ENCODE assay signal across 1 cellular context in the genomic region with DNA sequence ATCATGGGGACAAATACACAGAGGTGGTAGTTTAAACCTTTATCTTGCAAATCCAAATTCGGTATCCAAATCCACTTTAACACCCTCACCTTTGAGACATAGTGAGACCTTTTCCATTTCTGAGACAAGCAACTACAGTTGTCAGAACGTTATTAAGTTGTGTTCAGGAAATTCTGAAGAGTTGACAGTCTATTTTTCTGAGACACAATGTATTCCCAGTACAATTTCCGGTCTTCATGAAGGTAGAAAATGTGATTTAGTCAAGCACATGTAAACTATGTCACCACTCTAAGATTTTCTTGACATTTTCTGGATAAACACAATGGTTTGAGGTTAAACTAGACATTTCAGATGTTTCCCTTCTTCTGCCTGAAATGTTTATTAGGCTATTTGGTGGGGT.
A peak's percentile ranks its signal among the peaks of the same experiment; 100 is the strongest.
TF ChIP-seq lines count a peak whose summit lies in the region.

No MANE protein-coding gene starts in this region.

TF ChIP-seq in neural cell, 6 proteins besides CTCF, POLR2A, EP300 and RAD21:
- TF ChIP-seq EZH2 (IDR thresholded peaks at IDR 0.05; ENCODE audit: borderline replicate concordance, insufficient read depth, low read length, poor library complexity, severe bottlenecking) (no peak), MXI1 (conservative IDR thresholded peaks at IDR 0.05; ENCODE audit: poor library complexity, severe bottlenecking) (no peak), POLR2AphosphoS5 (IDR thresholded peaks at IDR 0.05) (peak; percentile 95), SMC3 (conservative IDR thresholded peaks at IDR 0.05; ENCODE audit: poor library complexity) (no peak), TAF1 (IDR thresholded peaks at IDR 0.05; ENCODE audit: low read depth) (no peak)
- TF ChIP-seq, protein P1, sequence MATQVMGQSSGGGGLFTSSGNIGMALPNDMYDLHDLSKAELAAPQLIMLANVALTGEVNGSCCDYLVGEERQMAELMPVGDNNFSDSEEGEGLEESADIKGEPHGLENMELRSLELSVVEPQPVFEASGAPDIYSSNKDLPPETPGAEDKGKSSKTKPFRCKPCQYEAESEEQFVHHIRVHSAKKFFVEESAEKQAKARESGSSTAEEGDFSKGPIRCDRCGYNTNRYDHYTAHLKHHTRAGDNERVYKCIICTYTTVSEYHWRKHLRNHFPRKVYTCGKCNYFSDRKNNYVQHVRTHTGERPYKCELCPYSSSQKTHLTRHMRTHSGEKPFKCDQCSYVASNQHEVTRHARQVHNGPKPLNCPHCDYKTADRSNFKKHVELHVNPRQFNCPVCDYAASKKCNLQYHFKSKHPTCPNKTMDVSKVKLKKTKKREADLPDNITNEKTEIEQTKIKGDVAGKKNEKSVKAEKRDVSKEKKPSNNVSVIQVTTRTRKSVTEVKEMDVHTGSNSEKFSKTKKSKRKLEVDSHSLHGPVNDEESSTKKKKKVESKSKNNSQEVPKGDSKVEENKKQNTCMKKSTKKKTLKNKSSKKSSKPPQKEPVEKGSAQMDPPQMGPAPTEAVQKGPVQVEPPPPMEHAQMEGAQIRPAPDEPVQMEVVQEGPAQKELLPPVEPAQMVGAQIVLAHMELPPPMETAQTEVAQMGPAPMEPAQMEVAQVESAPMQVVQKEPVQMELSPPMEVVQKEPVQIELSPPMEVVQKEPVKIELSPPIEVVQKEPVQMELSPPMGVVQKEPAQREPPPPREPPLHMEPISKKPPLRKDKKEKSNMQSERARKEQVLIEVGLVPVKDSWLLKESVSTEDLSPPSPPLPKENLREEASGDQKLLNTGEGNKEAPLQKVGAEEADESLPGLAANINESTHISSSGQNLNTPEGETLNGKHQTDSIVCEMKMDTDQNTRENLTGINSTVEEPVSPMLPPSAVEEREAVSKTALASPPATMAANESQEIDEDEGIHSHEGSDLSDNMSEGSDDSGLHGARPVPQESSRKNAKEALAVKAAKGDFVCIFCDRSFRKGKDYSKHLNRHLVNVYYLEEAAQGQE (IDR thresholded peaks at IDR 0.05; ENCODE audit: borderline replicate concordance), result peak; percentile 19
